Comparison of ENCODE assay signal across 1 cellular context in the genomic region with DNA sequence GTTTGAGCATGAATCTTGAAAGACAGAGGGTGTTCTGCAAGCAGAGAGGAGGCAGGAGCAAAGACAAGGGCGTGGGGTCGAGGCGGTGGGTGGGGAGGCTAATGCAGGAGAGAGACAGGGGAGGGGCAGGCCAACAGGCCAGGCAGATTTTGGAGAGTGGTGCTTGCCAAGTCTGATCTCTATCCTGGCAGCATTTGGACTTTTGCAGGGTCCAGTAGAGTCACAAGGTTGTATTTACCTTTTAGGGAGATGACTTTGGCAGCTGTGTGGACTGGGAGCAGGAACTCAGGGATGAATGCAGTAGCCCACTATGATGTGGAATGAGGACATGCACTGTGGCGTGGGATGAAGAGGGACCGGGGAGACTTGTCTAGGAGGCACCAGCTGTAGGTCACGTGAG.
TF ChIP-seq lines count a peak whose summit lies in the region.

No MANE protein-coding gene starts in this region.

TF ChIP-seq in SK-N-SH treated with all-trans-retinoic acid at 6 μM for 48 hours, 23 proteins besides CTCF, POLR2A, EP300 and RAD21 (continued from another document):
- TF ChIP-seq, protein P1, sequence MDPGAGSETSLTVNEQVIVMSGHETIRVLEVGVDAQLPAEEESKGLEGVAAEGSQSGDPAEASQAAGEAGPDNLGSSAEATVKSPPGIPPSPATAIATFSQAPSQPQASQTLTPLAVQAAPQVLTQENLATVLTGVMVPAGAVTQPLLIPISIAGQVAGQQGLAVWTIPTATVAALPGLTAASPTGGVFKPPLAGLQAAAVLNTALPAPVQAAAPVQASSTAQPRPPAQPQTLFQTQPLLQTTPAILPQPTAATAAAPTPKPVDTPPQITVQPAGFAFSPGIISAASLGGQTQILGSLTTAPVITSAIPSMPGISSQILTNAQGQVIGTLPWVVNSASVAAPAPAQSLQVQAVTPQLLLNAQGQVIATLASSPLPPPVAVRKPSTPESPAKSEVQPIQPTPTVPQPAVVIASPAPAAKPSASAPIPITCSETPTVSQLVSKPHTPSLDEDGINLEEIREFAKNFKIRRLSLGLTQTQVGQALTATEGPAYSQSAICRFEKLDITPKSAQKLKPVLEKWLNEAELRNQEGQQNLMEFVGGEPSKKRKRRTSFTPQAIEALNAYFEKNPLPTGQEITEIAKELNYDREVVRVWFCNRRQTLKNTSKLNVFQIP (CRISPR knock-in tag; IDR thresholded peaks at IDR 0.05; ENCODE audit: borderline replicate concordance, low read depth), result no peak
- no peak for TF ChIP-seq ZNF565 (CRISPR knock-in tag; conservative IDR thresholded peaks at IDR 0.05; ENCODE audit: low read depth)
